In the genomic region with DNA sequence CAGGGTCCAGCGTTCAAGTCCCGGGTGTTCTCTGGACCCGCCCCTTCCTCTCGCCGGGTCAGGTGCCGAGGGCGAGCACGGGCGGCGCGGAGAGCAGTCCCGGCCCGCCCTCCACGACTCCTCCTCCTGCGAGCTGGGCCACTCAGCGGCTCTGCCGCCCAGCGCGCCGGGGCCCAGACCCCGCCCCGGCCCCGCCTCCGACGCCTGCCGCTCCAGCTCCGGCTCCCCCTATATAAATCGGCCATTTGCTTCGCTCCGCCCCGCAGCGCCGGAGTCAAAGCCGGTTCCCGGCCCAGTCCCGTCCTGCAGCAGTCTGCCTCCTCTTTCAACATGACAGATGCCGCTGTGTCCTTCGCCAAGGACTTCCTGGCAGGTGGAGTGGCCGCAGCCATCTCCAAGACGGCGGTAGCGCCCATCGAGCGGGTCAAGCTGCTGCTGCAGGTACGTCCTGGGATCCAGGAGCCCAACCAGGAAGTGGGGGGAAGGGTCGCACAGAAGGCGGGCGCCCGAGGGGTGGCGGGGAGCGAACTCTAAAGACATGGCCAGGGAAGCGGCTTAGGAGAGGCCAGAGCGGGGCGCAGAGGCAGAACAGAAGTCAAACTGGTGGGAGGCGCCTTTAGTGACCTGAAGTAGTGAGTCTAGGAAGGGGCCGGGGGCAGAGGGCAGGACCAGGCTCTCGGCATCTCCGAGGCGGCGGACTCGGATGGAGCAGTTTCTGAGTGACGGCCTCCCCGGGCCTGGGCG, we compare ENCODE assay signal across 8 cellular contexts. TPM values are rescaled to one million over a fixed set of nuclear protein-coding genes. Genes with fewer than 3 reads are reported as not detected.
DNase-seq lines count a peak whose midpoint lies in the region; ATAC-seq lines count a peak whose summit lies in the region.

A gene (plus strand): TSS at position 259 of the 744 bp plus-strand sequence. CDS start 72 bp downstream, at position 331.

- H3K27ac ChIP-seq in cingulate gyrus (ENCODE audit: low read depth, low read length): peak within 1 kb of the TSS; percentile 88

- DNase-seq in AG20443 (ENCODE audit: low spot score) (peak; percentile 89), NCI-H460 (ENCODE audit: extremely low read depth, low read depth) (peak; percentile 82), left kidney (ENCODE audit: low read depth, low spot score) (peak; percentile 92)
- DNase-seq in activated CD4-positive, alpha-beta T cell treated with anti-CD3 and anti-CD28 coated beads for 48 hours: peak; percentile 87
- peak; percentile 81 to 84 for DNase-seq in stimulated activated CD4-positive, alpha-beta T cell treated with anti-CD3 and anti-CD28 coated beads, Interleukin-2, amount 100 ng/mL, for 24 hours

- ATAC-seq in GM19035 (IDR thresholded peaks at IDR 0.05; ENCODE audit: unreplicated experiment) (peak; percentile 84), HG03342 (IDR thresholded peaks at IDR 0.05; ENCODE audit: unreplicated experiment) (peak; percentile 87)

RNA-seq across cellular contexts. Expression of the gene that starts here (rescaled TPM):
- 695 and 806 TPM in 2 replicates for total RNA-seq in NCI-H460 (2014; rRNA removed; shearing (Covaris generic))
- polyA plus RNA-seq in NCI-H460 (2014; cell fraction: nucleus; rRNA removed): 487 and 589 TPM in 2 replicates

Comparison
In these comparisons a context has a peak if more than half of its experiments do, and no peak if none do; other contexts are left out.
1. Peak in every context shown above with its lines: DNase-seq, ATAC-seq and H3K27ac ChIP-seq.